In genomic region chr19:18919086-18919894, GRCh38 we compare ENCODE assay signal across 8 cellular contexts. TPM values are rescaled to one million over a fixed set of nuclear protein-coding genes. Genes with fewer than 3 reads are reported as not detected.
DNase-seq lines count a peak whose midpoint lies in the region; ATAC-seq and TF ChIP-seq lines count a peak whose summit lies in the region.

COPE (minus strand) TSS chr19:18919387; CDS start chr19:18919348, 39 bp downstream.
DDX49 (plus strand) TSS chr19:18919715; CDS start chr19:18919742, 27 bp downstream.

- H3K4me1 ChIP-seq in adipocyte (ENCODE audit: control insufficient read depth, insufficient read depth, low read length) (peaks cover 20% of the 10 kb centered on the region), cardiac muscle cell (ENCODE audit: low read depth) (peaks cover 4% of the 10 kb centered on the region), parathyroid adenoma (peaks cover 10% of the 10 kb centered on the region), tibial nerve (peaks cover 0 to 50% (median 19%) of the 10 kb centered on the region in 4 donors)

- H3K27me3 ChIP-seq in adipocyte (replicated peaks; ENCODE audit: control insufficient read depth, insufficient read depth, low read length) (no peaks in the 10 kb centered on the region), cardiac muscle cell (no peaks in the 10 kb centered on the region), parathyroid adenoma (ENCODE audit: control insufficient read depth, insufficient read depth, low read length) (no peaks in the 10 kb centered on the region), tibial nerve (no peaks in the 10 kb centered on the region)

- peaks cover 26% of the 10 kb centered on the region for H3K79me2 ChIP-seq in parathyroid adenoma

- H3K4me3 ChIP-seq in GM12865 (ENCODE audit: low read depth, low read length), result peak within 1 kb of the TSS; percentile 95
- H3K4me3 ChIP-seq in adipocyte (ENCODE audit: low read length), result peak within 1 kb of the TSS; percentile 98
- peak within 1 kb of the TSS; percentile 96 for H3K4me3 ChIP-seq in cardiac muscle cell
- peak within 1 kb of the TSS; percentile 73 for H3K4me3 ChIP-seq in parathyroid adenoma (ENCODE audit: low read depth, low read length)
- peak within 1 kb of the TSS; percentile 79 to 98 (median 90) for H3K4me3 ChIP-seq in tibial nerve

- peak within 1 kb of the TSS; percentile 96 for H3K27ac ChIP-seq in cardiac muscle cell
- H3K27ac ChIP-seq in parathyroid adenoma, result peak within 1 kb of the TSS; percentile 87
- H3K27ac ChIP-seq in tibial nerve, result peak within 1 kb of the TSS; percentile 50 to 92 (median 92)

- no peak for TF ChIP-seq CTCF in GM12865 (IDR thresholded peaks at IDR 0.05; ENCODE audit: insufficient read depth, low read depth, low read length, missing control alignments)
- no peak for TF ChIP-seq CTCF in cardiac muscle cell (IDR thresholded peaks at IDR 0.05; ENCODE audit: low read depth, low read length)
- no peak for TF ChIP-seq CTCF in parathyroid adenoma (IDR thresholded peaks at IDR 0.05)
- TF ChIP-seq CTCF in tibial nerve (IDR thresholded peaks at IDR 0.05), result no peak

- peak within 1 kb of the TSS; percentile 76 for H3K4me2 ChIP-seq in parathyroid adenoma (ENCODE audit: low read length)

- 0% methylated on average over 69 to 71 of the region's 71 CpGs for WGBS in tibial nerve, 2 donors

- H3K9me3 ChIP-seq in adipocyte (ENCODE audit: control insufficient read depth, low read length) (no peaks in the 10 kb centered on the region), cardiac muscle cell (ENCODE audit: low read depth) (no peaks in the 10 kb centered on the region), parathyroid adenoma (ENCODE audit: control insufficient read depth, low read length) (no peaks in the 10 kb centered on the region), tibial nerve (no peaks in the 10 kb centered on the region)

- H3K9ac ChIP-seq in adipocyte (ENCODE audit: low read length), result peak within 1 kb of the TSS; percentile 96
- peak within 1 kb of the TSS; percentile 74 for H3K9ac ChIP-seq in parathyroid adenoma

- H3K36me3 ChIP-seq in adipocyte (ENCODE audit: control insufficient read depth, insufficient read depth, low read length, severe bottlenecking) (peaks cover 38% of the 10 kb centered on the region), cardiac muscle cell (peaks cover 4% of the 10 kb centered on the region), parathyroid adenoma (ENCODE audit: control insufficient read depth, insufficient read depth, low read length) (no peaks in the 10 kb centered on the region), tibial nerve (peaks cover 0 to 53% (median 15%) of the 10 kb centered on the region in 3 donors)

- peak; percentile 88 to 90 for TF ChIP-seq EP300 in tibial nerve (IDR thresholded peaks at IDR 0.05)

- peak; percentile 93 for ATAC-seq in HG02763 (IDR thresholded peaks at IDR 0.05; ENCODE audit: unreplicated experiment)

- DNase-seq in GM12865 (ENCODE audit: low read depth) (peak; percentile 100), NCI-H1436 (lab: John Stamatoyannopoulos, UW) (peak; percentile 98), T follicular helper cell (ENCODE audit: low read depth) (peak; percentile 97), adipocyte (ENCODE audit: low read depth) (peak; percentile 100), cardiac muscle cell (ENCODE audit: low read depth in 1 of 2, low spot score in 1 of 2) (peak; percentile 99 to 100), tibial nerve (ENCODE audit: low spot score in 2 of 2) (peak; percentile 96 to 99)

- peak within 1 kb of the TSS; percentile 94 for H2AFZ ChIP-seq in parathyroid adenoma

- TF ChIP-seq POLR2A in tibial nerve (IDR thresholded peaks at IDR 0.05), result peak; percentile 55 to 77

RNA-seq across cellular contexts. Expression of gene COPE, which starts in this region (rescaled TPM):
- total RNA-seq in cardiac muscle cell (306 and 478 TPM in 2 replicates), tibial nerve (100 to 1,000 TPM; 151 to 266 (median 183) TPM)
- polyA plus RNA-seq in cardiac muscle cell, result 417 and 523 TPM in 2 replicates

RNA-seq across cellular contexts. Expression of gene DDX49, which starts in this region (rescaled TPM):
- 57.6 and 65.4 TPM in 2 replicates for total RNA-seq in cardiac muscle cell
- polyA plus RNA-seq in cardiac muscle cell, result 42.8 and 48.5 TPM in 2 replicates
- total RNA-seq in tibial nerve, result 10 to 100 TPM; 31.8 to 61.2 (median 35.5) TPM

Comparison
In these comparisons a context has a peak if more than half of its experiments do, and no peak if none do; other contexts are left out.
1. Peak in every context shown above with its lines: DNase-seq, ATAC-seq, H3K4me3 ChIP-seq and H3K27ac ChIP-seq.